In genomic region chr1:231053493-231054162, GRCh38 we compare ENCODE assay signal across 1 cellular context.
TF ChIP-seq lines count a peak whose summit lies in the region.

No MANE protein-coding gene starts in this region.

TF ChIP-seq in K562, 482 proteins besides CTCF, POLR2A, EP300 and RAD21 (continued from another document and continues in another):
- TF ChIP-seq, protein P1, sequence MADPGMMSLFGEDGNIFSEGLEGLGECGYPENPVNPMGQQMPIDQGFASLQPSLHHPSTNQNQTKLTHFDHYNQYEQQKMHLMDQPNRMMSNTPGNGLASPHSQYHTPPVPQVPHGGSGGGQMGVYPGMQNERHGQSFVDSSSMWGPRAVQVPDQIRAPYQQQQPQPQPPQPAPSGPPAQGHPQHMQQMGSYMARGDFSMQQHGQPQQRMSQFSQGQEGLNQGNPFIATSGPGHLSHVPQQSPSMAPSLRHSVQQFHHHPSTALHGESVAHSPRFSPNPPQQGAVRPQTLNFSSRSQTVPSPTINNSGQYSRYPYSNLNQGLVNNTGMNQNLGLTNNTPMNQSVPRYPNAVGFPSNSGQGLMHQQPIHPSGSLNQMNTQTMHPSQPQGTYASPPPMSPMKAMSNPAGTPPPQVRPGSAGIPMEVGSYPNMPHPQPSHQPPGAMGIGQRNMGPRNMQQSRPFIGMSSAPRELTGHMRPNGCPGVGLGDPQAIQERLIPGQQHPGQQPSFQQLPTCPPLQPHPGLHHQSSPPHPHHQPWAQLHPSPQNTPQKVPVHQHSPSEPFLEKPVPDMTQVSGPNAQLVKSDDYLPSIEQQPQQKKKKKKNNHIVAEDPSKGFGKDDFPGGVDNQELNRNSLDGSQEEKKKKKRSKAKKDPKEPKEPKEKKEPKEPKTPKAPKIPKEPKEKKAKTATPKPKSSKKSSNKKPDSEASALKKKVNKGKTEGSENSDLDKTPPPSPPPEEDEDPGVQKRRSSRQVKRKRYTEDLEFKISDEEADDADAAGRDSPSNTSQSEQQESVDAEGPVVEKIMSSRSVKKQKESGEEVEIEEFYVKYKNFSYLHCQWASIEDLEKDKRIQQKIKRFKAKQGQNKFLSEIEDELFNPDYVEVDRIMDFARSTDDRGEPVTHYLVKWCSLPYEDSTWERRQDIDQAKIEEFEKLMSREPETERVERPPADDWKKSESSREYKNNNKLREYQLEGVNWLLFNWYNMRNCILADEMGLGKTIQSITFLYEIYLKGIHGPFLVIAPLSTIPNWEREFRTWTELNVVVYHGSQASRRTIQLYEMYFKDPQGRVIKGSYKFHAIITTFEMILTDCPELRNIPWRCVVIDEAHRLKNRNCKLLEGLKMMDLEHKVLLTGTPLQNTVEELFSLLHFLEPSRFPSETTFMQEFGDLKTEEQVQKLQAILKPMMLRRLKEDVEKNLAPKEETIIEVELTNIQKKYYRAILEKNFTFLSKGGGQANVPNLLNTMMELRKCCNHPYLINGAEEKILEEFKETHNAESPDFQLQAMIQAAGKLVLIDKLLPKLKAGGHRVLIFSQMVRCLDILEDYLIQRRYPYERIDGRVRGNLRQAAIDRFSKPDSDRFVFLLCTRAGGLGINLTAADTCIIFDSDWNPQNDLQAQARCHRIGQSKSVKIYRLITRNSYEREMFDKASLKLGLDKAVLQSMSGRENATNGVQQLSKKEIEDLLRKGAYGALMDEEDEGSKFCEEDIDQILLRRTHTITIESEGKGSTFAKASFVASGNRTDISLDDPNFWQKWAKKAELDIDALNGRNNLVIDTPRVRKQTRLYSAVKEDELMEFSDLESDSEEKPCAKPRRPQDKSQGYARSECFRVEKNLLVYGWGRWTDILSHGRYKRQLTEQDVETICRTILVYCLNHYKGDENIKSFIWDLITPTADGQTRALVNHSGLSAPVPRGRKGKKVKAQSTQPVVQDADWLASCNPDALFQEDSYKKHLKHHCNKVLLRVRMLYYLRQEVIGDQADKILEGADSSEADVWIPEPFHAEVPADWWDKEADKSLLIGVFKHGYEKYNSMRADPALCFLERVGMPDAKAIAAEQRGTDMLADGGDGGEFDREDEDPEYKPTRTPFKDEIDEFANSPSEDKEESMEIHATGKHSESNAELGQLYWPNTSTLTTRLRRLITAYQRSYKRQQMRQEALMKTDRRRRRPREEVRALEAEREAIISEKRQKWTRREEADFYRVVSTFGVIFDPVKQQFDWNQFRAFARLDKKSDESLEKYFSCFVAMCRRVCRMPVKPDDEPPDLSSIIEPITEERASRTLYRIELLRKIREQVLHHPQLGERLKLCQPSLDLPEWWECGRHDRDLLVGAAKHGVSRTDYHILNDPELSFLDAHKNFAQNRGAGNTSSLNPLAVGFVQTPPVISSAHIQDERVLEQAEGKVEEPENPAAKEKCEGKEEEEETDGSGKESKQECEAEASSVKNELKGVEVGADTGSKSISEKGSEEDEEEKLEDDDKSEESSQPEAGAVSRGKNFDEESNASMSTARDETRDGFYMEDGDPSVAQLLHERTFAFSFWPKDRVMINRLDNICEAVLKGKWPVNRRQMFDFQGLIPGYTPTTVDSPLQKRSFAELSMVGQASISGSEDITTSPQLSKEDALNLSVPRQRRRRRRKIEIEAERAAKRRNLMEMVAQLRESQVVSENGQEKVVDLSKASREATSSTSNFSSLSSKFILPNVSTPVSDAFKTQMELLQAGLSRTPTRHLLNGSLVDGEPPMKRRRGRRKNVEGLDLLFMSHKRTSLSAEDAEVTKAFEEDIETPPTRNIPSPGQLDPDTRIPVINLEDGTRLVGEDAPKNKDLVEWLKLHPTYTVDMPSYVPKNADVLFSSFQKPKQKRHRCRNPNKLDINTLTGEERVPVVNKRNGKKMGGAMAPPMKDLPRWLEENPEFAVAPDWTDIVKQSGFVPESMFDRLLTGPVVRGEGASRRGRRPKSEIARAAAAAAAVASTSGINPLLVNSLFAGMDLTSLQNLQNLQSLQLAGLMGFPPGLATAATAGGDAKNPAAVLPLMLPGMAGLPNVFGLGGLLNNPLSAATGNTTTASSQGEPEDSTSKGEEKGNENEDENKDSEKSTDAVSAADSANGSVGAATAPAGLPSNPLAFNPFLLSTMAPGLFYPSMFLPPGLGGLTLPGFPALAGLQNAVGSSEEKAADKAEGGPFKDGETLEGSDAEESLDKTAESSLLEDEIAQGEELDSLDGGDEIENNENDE (IDR thresholded peaks at IDR 0.05; ENCODE audit: low read depth, low read length), result no peak
- no peak for TF ChIP-seq PYGO2 (tag; IDR thresholded peaks at IDR 0.05)
- no peak for TF ChIP-seq RNF2 (IDR thresholded peaks at IDR 0.05)
- TF ChIP-seq, protein P2, sequence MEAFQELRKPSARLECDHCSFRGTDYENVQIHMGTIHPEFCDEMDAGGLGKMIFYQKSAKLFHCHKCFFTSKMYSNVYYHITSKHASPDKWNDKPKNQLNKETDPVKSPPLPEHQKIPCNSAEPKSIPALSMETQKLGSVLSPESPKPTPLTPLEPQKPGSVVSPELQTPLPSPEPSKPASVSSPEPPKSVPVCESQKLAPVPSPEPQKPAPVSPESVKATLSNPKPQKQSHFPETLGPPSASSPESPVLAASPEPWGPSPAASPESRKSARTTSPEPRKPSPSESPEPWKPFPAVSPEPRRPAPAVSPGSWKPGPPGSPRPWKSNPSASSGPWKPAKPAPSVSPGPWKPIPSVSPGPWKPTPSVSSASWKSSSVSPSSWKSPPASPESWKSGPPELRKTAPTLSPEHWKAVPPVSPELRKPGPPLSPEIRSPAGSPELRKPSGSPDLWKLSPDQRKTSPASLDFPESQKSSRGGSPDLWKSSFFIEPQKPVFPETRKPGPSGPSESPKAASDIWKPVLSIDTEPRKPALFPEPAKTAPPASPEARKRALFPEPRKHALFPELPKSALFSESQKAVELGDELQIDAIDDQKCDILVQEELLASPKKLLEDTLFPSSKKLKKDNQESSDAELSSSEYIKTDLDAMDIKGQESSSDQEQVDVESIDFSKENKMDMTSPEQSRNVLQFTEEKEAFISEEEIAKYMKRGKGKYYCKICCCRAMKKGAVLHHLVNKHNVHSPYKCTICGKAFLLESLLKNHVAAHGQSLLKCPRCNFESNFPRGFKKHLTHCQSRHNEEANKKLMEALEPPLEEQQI (IDR thresholded peaks at IDR 0.05), result no peak; the same call in 1 of the 2 replicates
- peak; percentile 19 for TF ChIP-seq NEUROD1 (IDR thresholded peaks at IDR 0.05; ENCODE audit: borderline replicate concordance, low read depth, low read length, partially characterized antibody)
- no peak for TF ChIP-seq NFYB (IDR thresholded peaks at IDR 0.05; ENCODE audit: extremely low read depth, insufficient read length)
- no peak for TF ChIP-seq ZNF263 (CRISPR knock-in tag; IDR thresholded peaks at IDR 0.05; ENCODE audit: borderline replicate concordance)
- TF ChIP-seq EWSR1 (IDR thresholded peaks at IDR 0.05; ENCODE audit: borderline replicate concordance, low read depth, partially characterized antibody), result no peak
- TF ChIP-seq HDAC6 (IDR thresholded peaks at IDR 0.05; ENCODE audit: low read depth, low read length), result no peak
- peak; percentile 98 for TF ChIP-seq MYNN (IDR thresholded peaks at IDR 0.05)
- no peak; the same call in 1 of the 2 replicates for TF ChIP-seq MYNN (CRISPR knock-in tag; IDR thresholded peaks at IDR 0.05)
- TF ChIP-seq POLR2AphosphoS2 (IDR thresholded peaks at IDR 0.05; ENCODE audit: low read length), result no peak
- TF ChIP-seq HES1 (IDR thresholded peaks at IDR 0.05; ENCODE audit: low read depth), result 0 out of 2 replicates have a peak, but pooled peaks have one; percentile 22
- no peak for TF ChIP-seq TFAP4 (CRISPR knock-in tag; IDR thresholded peaks at IDR 0.05; ENCODE audit: borderline replicate concordance)
- no peak for TF ChIP-seq ZNF561 (CRISPR knock-in tag; conservative IDR thresholded peaks at IDR 0.05)
- no peak for TF ChIP-seq MCM5 (IDR thresholded peaks at IDR 0.05; ENCODE audit: low read depth)
- TF ChIP-seq RBM25 (IDR thresholded peaks at IDR 0.05; ENCODE audit: low read depth, low read length, severe bottlenecking), result no peak
- TF ChIP-seq, protein P3, sequence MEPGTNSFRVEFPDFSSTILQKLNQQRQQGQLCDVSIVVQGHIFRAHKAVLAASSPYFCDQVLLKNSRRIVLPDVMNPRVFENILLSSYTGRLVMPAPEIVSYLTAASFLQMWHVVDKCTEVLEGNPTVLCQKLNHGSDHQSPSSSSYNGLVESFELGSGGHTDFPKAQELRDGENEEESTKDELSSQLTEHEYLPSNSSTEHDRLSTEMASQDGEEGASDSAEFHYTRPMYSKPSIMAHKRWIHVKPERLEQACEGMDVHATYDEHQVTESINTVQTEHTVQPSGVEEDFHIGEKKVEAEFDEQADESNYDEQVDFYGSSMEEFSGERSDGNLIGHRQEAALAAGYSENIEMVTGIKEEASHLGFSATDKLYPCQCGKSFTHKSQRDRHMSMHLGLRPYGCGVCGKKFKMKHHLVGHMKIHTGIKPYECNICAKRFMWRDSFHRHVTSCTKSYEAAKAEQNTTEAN (CRISPR knock-in tag; IDR thresholded peaks at IDR 0.05), result no peak
- peak; percentile 56; the same call in 1 of the 2 replicates for TF ChIP-seq CEBPB (tag; IDR thresholded peaks at IDR 0.05)
- TF ChIP-seq PRDM10 (IDR thresholded peaks at IDR 0.05; ENCODE audit: partially characterized antibody), result peak; percentile 21
- peak; percentile 54; the same call in 1 of the 2 replicates for TF ChIP-seq SMARCE1 (IDR thresholded peaks at IDR 0.05)
- no peak for TF ChIP-seq ZNF655 (CRISPR knock-in tag; IDR thresholded peaks at IDR 0.05)
